Comparison of ENCODE assay signal across 10 cellular contexts in genomic region chr7:137847418-137848050, GRCh38. TPM values are rescaled to one million over a fixed set of nuclear protein-coding genes. Genes with fewer than 3 reads are reported as not detected.
DNase-seq lines count a peak whose midpoint lies in the region; ATAC-seq, FAIRE-seq and TF ChIP-seq lines count a peak whose summit lies in the region.
"Had no signal": no experiment of that assay in that cellular context is flagged by ENCODE, and none has a peak within 500 bp of the region (broad histone marks: within the 10 kb centered on the region; RNA-seq: fewer than 3 reads in every experiment).

No MANE protein-coding gene starts in this region.

- H3K27me3 Mint-ChIP-seq in MCF 10A (ENCODE audit: insufficient read depth, unreplicated experiment) (no peaks in the 10 kb centered on the region), astrocyte (ENCODE audit: low read depth, unreplicated experiment) (peaks cover 13% of the 10 kb centered on the region)

- DNase-seq in breast epithelium (ENCODE audit: low spot score in 2 of 2) (no peak), MCF 10A (ENCODE audit: unreplicated experiment) (no peak), astrocyte (ENCODE audit: low read depth) (no peak), left lobe of liver (ENCODE audit: low spot score) (no peak), aorta (no peak), KG1 (lab: John Stamatoyannopoulos, UW) (no peak), RWPE1 (ENCODE audit: low spot score) (no peak)
- no peak for DNase-seq in stimulated activated CD4-positive, alpha-beta T cell treated with anti-CD3 and anti-CD28 coated beads, Interleukin-12 subunit alpha, Interleukin-12 subunit beta, amount 100 ng/mL, for 4 hours

- H3K27me3 ChIP-seq in breast epithelium: peaks cover 3 to 30% of the 10 kb centered on the region in 2 donors
- no peaks in the 10 kb centered on the region for H3K27me3 ChIP-seq in astrocyte (ENCODE audit: insufficient read depth, low read length)
- no peaks in the 10 kb centered on the region for H3K27me3 ChIP-seq in aorta (ENCODE audit: control insufficient read depth in 1 of 2, insufficient read depth in 2 of 2, low read length in 1 of 2)

- H3K27ac Mint-ChIP-seq in MCF 10A (ENCODE audit: low read depth, unreplicated experiment) (no peak overlapping the region), astrocyte (ENCODE audit: unreplicated experiment) (peak overlapping the region; percentile 5)

- WGBS in aorta, 2 donors: 14 to 23% methylated on average over 31 of the region's 31 CpGs

- POLR2A ChIA-PET in MCF 10A (lab: Yijun Ruan, JAX) (no interaction called here), RWPE1 (lab: Yijun Ruan, JAX; ENCODE audit: low non-redundant PET) (no interaction called here)

- intact Hi-C loops in breast epithelium (cut with DNase I; ENCODE audit: low total_unique reads): no loop called here
- intact Hi-C loops in MCF 10A (cut with micrococcal nuclease): no loop called here
- intact Hi-C loops in aorta (cut with DNase I): no loop called here

- no peak for TF ChIP-seq CTCF in breast epithelium (IDR thresholded peaks at IDR 0.05)
- no peak for TF ChIP-seq CTCF in MCF 10A (IDR thresholded peaks at IDR 0.05; ENCODE audit: unreplicated experiment)
- no peak for TF ChIP-seq CTCF in astrocyte (IDR thresholded peaks at IDR 0.05; ENCODE audit: insufficient read depth, low read depth, low read length)
- no peak for TF ChIP-seq CTCF in RWPE1 (conservative IDR thresholded peaks at IDR 0.05; ENCODE audit: low read depth)

- H4K20me1 ChIP-seq in astrocyte (ENCODE audit: insufficient read depth, low read length): no peaks in the 10 kb centered on the region

- H3K9me3 ChIP-seq in breast epithelium (no peaks in the 10 kb centered on the region), astrocyte (ENCODE audit: insufficient read depth, low read depth, low read length) (no peaks in the 10 kb centered on the region), aorta (ENCODE audit: control insufficient read depth, low read length) (no peaks in the 10 kb centered on the region)
- H3K9me3 ChIP-seq: upper lobe of left lung had no signal

- H3K36me3 ChIP-seq in breast epithelium (no peaks in the 10 kb centered on the region), astrocyte (ENCODE audit: insufficient read depth, low read length) (peaks cover 3% of the 10 kb centered on the region), aorta (ENCODE audit: control insufficient read depth in 1 of 2, insufficient read depth in 2 of 2, low read length in 1 of 2) (peaks cover 0 to 6% of the 10 kb centered on the region in 2 donors)
- H3K36me3 ChIP-seq: upper lobe of left lung had no signal

- no peak for FAIRE-seq in astrocyte (lab: Jason Lieb, UNC)
- FAIRE-seq: G401.6 had no signal

- peak overlapping the region; percentile 53 for H2AFZ ChIP-seq in astrocyte (ENCODE audit: low read depth, low read length)

- H3K4me1 Mint-ChIP-seq in MCF 10A (ENCODE audit: insufficient read depth, unreplicated experiment) (no peaks in the 10 kb centered on the region), astrocyte (ENCODE audit: low read depth, unreplicated experiment) (peaks cover 23% of the 10 kb centered on the region)

- H3K4me2 ChIP-seq in astrocyte (ENCODE audit: low read length): peak overlapping the region; percentile 83

- H3K9me3 Mint-ChIP-seq in MCF 10A (ENCODE audit: unreplicated experiment) (no peaks in the 10 kb centered on the region), astrocyte (ENCODE audit: unreplicated experiment) (no peaks in the 10 kb centered on the region)

- CTCF ChIA-PET in MCF 10A (lab: Yijun Ruan, JAX): interaction anchor here (0.7 kb wide), 1 partner anchor 57 kb away, joined by 3 read pairs; no protein-coding TSS in a partner anchor
- CTCF ChIA-PET in RWPE1 (lab: Yijun Ruan, JAX): no interaction called here

- H3K79me2 ChIP-seq in astrocyte (ENCODE audit: insufficient read depth, low read length): no peaks in the 10 kb centered on the region

- TF ChIP-seq POLR2A in breast epithelium (IDR thresholded peaks at IDR 0.05): no peak

- no peaks in the 10 kb centered on the region for H3K4me1 ChIP-seq in breast epithelium
- H3K4me1 ChIP-seq in astrocyte (ENCODE audit: insufficient read depth, low read length): peaks cover 30% of the 10 kb centered on the region
- no peaks in the 10 kb centered on the region for H3K4me1 ChIP-seq in aorta (ENCODE audit: control insufficient read depth in 1 of 2, insufficient read depth in 2 of 2, low read length in 2 of 2)

- H3K4me3 Mint-ChIP-seq in MCF 10A (ENCODE audit: unreplicated experiment) (no peak overlapping the region), astrocyte (ENCODE audit: unreplicated experiment) (peak overlapping the region; percentile 37)

- ATAC-seq in left lobe of liver: peak; percentile 7
- peak; percentile 21 for ATAC-seq in aorta (ENCODE audit: low FRiP score)

- no peaks in the 10 kb centered on the region for H3K36me3 Mint-ChIP-seq in MCF 10A (ENCODE audit: insufficient read depth, unreplicated experiment)
- H3K36me3 Mint-ChIP-seq in astrocyte (ENCODE audit: low read depth, unreplicated experiment): peaks cover 11% of the 10 kb centered on the region

- BruUV-seq in MCF 10A (replicated peaks; lab: Mats Ljungman, UMichigan): no TSS peak

- peak overlapping the region; percentile 61 for H3K9ac ChIP-seq in astrocyte (ENCODE audit: low read length)

- no peak overlapping the region for H3K27ac ChIP-seq in breast epithelium
- H3K27ac ChIP-seq in astrocyte (ENCODE audit: low read depth, low read length): no peak overlapping the region
- peak overlapping the region in 1 of 2 donors; percentile 0 for H3K27ac ChIP-seq in aorta (ENCODE audit: low read depth in 1 of 2, low read length in 2 of 2)
- H3K27ac ChIP-seq in RWPE1: no peak overlapping the region
- H3K27ac ChIP-seq: upper lobe of left lung had no signal

- H3K4me3 ChIP-seq in breast epithelium (peak overlapping the region; percentile 25 to 66 (median 39)), astrocyte (ENCODE audit: insufficient read depth, low read depth, low read length) (peak overlapping the region; percentile 46), aorta (ENCODE audit: low read length in 2 of 2) (no peak overlapping the region)

RNA-seq across cellular contexts. Expression of gene DGKI, which starts 0.8 kb away (rescaled TPM):
- total RNA-seq in breast epithelium: 1 to 10 TPM; 2.7 to 4.1 (median 2.9) TPM
- total RNA-seq in MCF 10A (2022): 1.4 and 1.7 TPM in 2 replicates
- total RNA-seq in astrocyte: 6.3 and 7.5 TPM in 2 replicates
- 0.35 TPM for total RNA-seq in left lobe of liver
- 10 to 100 TPM in 1 of 2 donors, 1 to 10 TPM in 1; 6.8 to 11.3 TPM for total RNA-seq in aorta
- 1 to 10 TPM; 1.1 to 3.6 TPM for polyA plus RNA-seq in aorta

Comparison
In these comparisons a context has a peak if more than half of its experiments do, and no peak if none do; other contexts are left out.
1. H3K4me3 ChIP-seq: peak in breast epithelium (3 of 3) and astrocyte (single experiment); none in aorta (0 of 2).